Comparison of ENCODE assay signal across 34 cellular contexts in the genomic region with DNA sequence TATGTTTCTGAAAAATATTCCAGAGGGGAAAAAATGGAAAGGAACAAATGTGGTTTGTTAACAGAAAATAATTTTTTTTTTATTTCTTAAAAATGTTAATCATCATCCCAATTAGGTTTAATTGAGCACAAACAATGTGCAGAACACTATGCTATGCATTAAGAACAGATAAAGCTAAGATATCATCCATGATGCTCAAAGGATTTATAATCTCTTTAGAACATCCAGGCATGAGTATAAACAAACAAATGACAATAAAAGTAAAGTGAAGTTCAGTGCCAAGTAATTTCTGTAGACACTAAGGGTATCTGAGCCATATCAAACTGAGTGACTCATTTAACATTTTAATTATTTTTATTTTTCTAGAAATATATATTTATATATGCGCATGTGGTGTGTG.
DNase-seq lines count a peak whose midpoint lies in the region; ATAC-seq, FAIRE-seq and TF ChIP-seq lines count a peak whose summit lies in the region.
"Had no signal": no experiment of that assay in that cellular context is flagged by ENCODE, and none has a peak within 500 bp of the region (broad histone marks: within the 10 kb centered on the region; RNA-seq: fewer than 3 reads in every experiment).

No MANE protein-coding gene starts in this region.

- no peaks in the 10 kb centered on the region for H3K79me2 ChIP-seq in SK-N-SH (ENCODE audit: insufficient read depth)

- ATAC-seq in SK-N-SH treated with all-trans-retinoic acid at 6 μM for 48 hours: peak; percentile 36; the same call in 1 of the 3 replicates
- no peak for ATAC-seq in HG03175 (IDR thresholded peaks at IDR 0.05; ENCODE audit: unreplicated experiment)
- ATAC-seq in GM21529 (IDR thresholded peaks at IDR 0.05; ENCODE audit: unreplicated experiment): no peak
- ATAC-seq: A549; CD8-positive, alpha-beta T cell had no signal

- no peaks in the 10 kb centered on the region for H4K20me1 ChIP-seq in SK-N-SH (ENCODE audit: insufficient read depth)
- H4K20me1 ChIP-seq: BLaER1; BLaER1 treated with 17β-estradiol and CSF1 and Interleukin-3, amounts not matched to agents 10 nM and 100 nM had no signal

- no peak for TF ChIP-seq EP300 in SK-N-SH (IDR thresholded peaks at IDR 0.05; ENCODE audit: borderline replicate concordance in 1 of 2, low read depth in 1 of 2, low read length in 1 of 2)

- POLR2A ChIA-PET in SK-N-SH (lab: Yijun Ruan, JAX): no interaction called here

- WGBS in SK-N-SH (ENCODE audit: low lambda C conversion rate): 79% methylated on average over 1 of the region's 1 CpG

- peak; percentile 18 for FAIRE-seq in endometrium (lab: Jason Lieb, UNC)
- FAIRE-seq: A204.1, A549, D721Med had no signal

- no peak for TF ChIP-seq CTCF in LNCaP clone FGC (IDR thresholded peaks at IDR 0.05; ENCODE audit: control insufficient read depth, extremely low read depth, insufficient read depth)
- TF ChIP-seq CTCF in SK-N-SH (IDR thresholded peaks at IDR 0.05): no peak

- H3K27ac ChIP-seq in SK-N-SH (ENCODE audit: low read depth in 2 of 2, low read length in 1 of 2): no peak overlapping the region; a peak in 1 of 4 replicates
- H3K27ac ChIP-seq: 22Rv1; A549; BLaER1; BLaER1 treated with 17β-estradiol and CSF1 and Interleukin-3, amounts not matched to agents 10 nM and 100 nM; C4-2B had no signal

- H2AFZ ChIP-seq in SK-N-SH (ENCODE audit: low read depth): no peak overlapping the region

- H3K27me3 ChIP-seq in SK-N-SH (ENCODE audit: insufficient read depth): no peaks in the 10 kb centered on the region
- H3K27me3 ChIP-seq: BE2C; BLaER1; BLaER1 treated with 17β-estradiol and CSF1 and Interleukin-3, amounts not matched to agents 10 nM and 100 nM had no signal

- H3K9me2 ChIP-seq in SK-N-SH: no peaks in the 10 kb centered on the region

- no peaks in the 10 kb centered on the region for H3K9me3 ChIP-seq in SK-N-SH
- H3K9me3 ChIP-seq: A549, BE2C, Caco-2 had no signal

- H3K36me3 ChIP-seq in SK-N-SH (replicated peaks in 1 of 2; ENCODE audit: control insufficient read depth in 1 of 2, insufficient read depth in 2 of 2, low read length in 1 of 2): no peaks in the 10 kb centered on the region
- H3K36me3 ChIP-seq: BE2C; BLaER1; BLaER1 treated with 17β-estradiol and CSF1 and Interleukin-3, amounts not matched to agents 10 nM and 100 nM had no signal

- H3K9ac ChIP-seq in SK-N-SH: no peak overlapping the region
- H3K9ac ChIP-seq: BLaER1; BLaER1 treated with 17β-estradiol and CSF1 and Interleukin-3, amounts not matched to agents 10 nM and 100 nM had no signal

- no peak overlapping the region for H3K4me2 ChIP-seq in SK-N-SH
- H3K4me2 ChIP-seq: A549; BLaER1; BLaER1 treated with 17β-estradiol and CSF1 and Interleukin-3, amounts not matched to agents 10 nM and 100 nM had no signal

- no peaks in the 10 kb centered on the region; a peak in 1 of 4 replicates for H3K4me1 ChIP-seq in SK-N-SH (ENCODE audit: control insufficient read depth in 1 of 2, insufficient read depth in 2 of 2, low read depth in 1 of 2, low read length in 1 of 2)
- H3K4me1 ChIP-seq: A549; BE2C; BLaER1; BLaER1 treated with 17β-estradiol and CSF1 and Interleukin-3, amounts not matched to agents 10 nM and 100 nM; Caco-2 had no signal

- no peaks in the 10 kb centered on the region for H3F3A ChIP-seq in SK-N-SH (replicated peaks; ENCODE audit: insufficient read depth)

- no peak for TF ChIP-seq RAD21 in SK-N-SH (IDR thresholded peaks at IDR 0.05; ENCODE audit: low read length)

- CTCF ChIA-PET in SK-N-SH (lab: Yijun Ruan, JAX): no interaction called here

- H3K4me3 ChIP-seq in LNCaP clone FGC (ENCODE audit: low read depth, low read length) (no peak overlapping the region), SK-N-SH (ENCODE audit: low read depth in 2 of 2, low read length in 1 of 2) (no peak overlapping the region)
- H3K4me3 ChIP-seq: A549; BLaER1; BLaER1 treated with 17β-estradiol and CSF1 and Interleukin-3, amounts not matched to agents 10 nM and 100 nM had no signal

- peak; percentile 43 for DNase-seq in LNCaP clone FGC (ENCODE audit: low read depth)
- DNase-seq in SK-N-SH: no peak
- no peak for DNase-seq in ureter (ENCODE audit: low spot score)
- no peak for DNase-seq in DMS79 (lab: John Stamatoyannopoulos, UW)
- DNase-seq: 8988T; ACHN; AML-193; BE2C; C1 segment of cervical spinal cord; Caco-2; Calu3; CD4-positive, alpha-beta memory T cell; CD4-positive, alpha-beta T cell; CD4-positive, CD25-positive, alpha-beta regulatory T cell; CD8-positive, alpha-beta memory T cell; CD8-positive, alpha-beta T cell; COR-L47; DMS 273 treated with DMSO at 0.1 percent for 48 hours; DMS153; DMS53; DMS79 treated with DMSO at 0.1 percent for 48 hours; DND-41; EL had no signal

TF ChIP-seq in SK-N-SH, 30 proteins besides CTCF, POLR2A, EP300 and RAD21:
- TF ChIP-seq, protein P1, sequence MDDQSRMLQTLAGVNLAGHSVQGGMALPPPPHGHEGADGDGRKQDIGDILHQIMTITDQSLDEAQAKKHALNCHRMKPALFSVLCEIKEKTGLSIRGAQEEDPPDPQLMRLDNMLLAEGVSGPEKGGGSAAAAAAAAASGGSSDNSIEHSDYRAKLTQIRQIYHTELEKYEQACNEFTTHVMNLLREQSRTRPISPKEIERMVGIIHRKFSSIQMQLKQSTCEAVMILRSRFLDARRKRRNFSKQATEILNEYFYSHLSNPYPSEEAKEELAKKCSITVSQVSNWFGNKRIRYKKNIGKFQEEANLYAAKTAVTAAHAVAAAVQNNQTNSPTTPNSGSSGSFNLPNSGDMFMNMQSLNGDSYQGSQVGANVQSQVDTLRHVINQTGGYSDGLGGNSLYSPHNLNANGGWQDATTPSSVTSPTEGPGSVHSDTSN (IDR thresholded peaks at IDR 0.05): no peak
- TF ChIP-seq TCF12 (IDR thresholded peaks at IDR 0.05) (0 out of 2 replicates have a peak, but pooled peaks have one; percentile 14), FOXJ3 (CRISPR knock-in tag; IDR thresholded peaks at IDR 0.05) (no peak)

TF ChIP-seq in SK-N-SH treated with all-trans-retinoic acid at 6 μM for 48 hours, 23 proteins besides CTCF, POLR2A, EP300 and RAD21:
- TF ChIP-seq TCF4 (CRISPR knock-in tag; IDR thresholded peaks at IDR 0.05; ENCODE audit: borderline replicate concordance) (peak; percentile 90), ESRRG (CRISPR knock-in tag; IDR thresholded peaks at IDR 0.05) (peak; percentile 86; the same call in 1 of the 2 replicates), ISL1 (CRISPR knock-in tag; IDR thresholded peaks at IDR 0.05) (peak; percentile 93), ZNF8 (CRISPR knock-in tag; IDR thresholded peaks at IDR 0.05) (no peak), GLIS3 (CRISPR knock-in tag; IDR thresholded peaks at IDR 0.05) (no peak), ZC3H10 (CRISPR knock-in tag; IDR thresholded peaks at IDR 0.05) (0 out of 2 replicates have a peak, but pooled peaks have one; percentile 24)
- TF ChIP-seq, protein P2, sequence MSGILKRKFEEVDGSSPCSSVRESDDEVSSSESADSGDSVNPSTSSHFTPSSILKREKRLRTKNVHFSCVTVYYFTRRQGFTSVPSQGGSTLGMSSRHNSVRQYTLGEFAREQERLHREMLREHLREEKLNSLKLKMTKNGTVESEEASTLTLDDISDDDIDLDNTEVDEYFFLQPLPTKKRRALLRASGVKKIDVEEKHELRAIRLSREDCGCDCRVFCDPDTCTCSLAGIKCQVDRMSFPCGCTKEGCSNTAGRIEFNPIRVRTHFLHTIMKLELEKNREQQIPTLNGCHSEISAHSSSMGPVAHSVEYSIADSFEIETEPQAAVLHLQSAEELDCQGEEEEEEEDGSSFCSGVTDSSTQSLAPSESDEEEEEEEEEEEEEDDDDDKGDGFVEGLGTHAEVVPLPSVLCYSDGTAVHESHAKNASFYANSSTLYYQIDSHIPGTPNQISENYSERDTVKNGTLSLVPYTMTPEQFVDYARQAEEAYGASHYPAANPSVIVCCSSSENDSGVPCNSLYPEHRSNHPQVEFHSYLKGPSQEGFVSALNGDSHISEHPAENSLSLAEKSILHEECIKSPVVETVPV (CRISPR knock-in tag; IDR thresholded peaks at IDR 0.05): 0 out of 2 replicates have a peak, but pooled peaks have one; percentile 66
- TF ChIP-seq, protein P3, sequence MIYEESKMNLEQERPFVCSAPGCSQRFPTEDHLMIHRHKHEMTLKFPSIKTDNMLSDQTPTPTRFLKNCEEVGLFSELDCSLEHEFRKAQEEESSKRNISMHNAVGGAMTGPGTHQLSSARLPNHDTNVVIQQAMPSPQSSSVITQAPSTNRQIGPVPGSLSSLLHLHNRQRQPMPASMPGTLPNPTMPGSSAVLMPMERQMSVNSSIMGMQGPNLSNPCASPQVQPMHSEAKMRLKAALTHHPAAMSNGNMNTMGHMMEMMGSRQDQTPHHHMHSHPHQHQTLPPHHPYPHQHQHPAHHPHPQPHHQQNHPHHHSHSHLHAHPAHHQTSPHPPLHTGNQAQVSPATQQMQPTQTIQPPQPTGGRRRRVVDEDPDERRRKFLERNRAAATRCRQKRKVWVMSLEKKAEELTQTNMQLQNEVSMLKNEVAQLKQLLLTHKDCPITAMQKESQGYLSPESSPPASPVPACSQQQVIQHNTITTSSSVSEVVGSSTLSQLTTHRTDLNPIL (CRISPR knock-in tag; IDR thresholded peaks at IDR 0.05; ENCODE audit: low read depth): 0 out of 2 replicates have a peak, but pooled peaks have one; percentile 40
